13 cellular contexts compared by ENCODE assay signal in genomic region chr6:117771403-117771802, GRCh38.
DNase-seq lines count a peak whose midpoint lies in the region; ATAC-seq and TF ChIP-seq lines count a peak whose summit lies in the region.
"Had no signal": no experiment of that assay in that cellular context is flagged by ENCODE, and none has a peak within 500 bp of the region (broad histone marks: within the 10 kb centered on the region; RNA-seq: fewer than 3 reads in every experiment).

No MANE protein-coding gene starts in this region.

- TF ChIP-seq CTCF in transverse colon (IDR thresholded peaks at IDR 0.05) (no peak), left ventricle myocardium inferior (IDR thresholded peaks at IDR 0.05; ENCODE audit: borderline replicate concordance) (no peak)

- peaks cover 0 to 4% of the 10 kb centered on the region in 2 donors for H3K9me3 Mint-ChIP-seq in activated naive CD4-positive, alpha-beta T cell treated with anti-CD3 and anti-CD28 coated beads, Interleukin-2, amount 50 U/mL, for 72 hours

- ATAC-seq in GM19324 (IDR thresholded peaks at IDR 0.05; ENCODE audit: low FRiP score, unreplicated experiment) = peak; percentile 93
- peak; percentile 95 for ATAC-seq in HG02759 (IDR thresholded peaks at IDR 0.05; ENCODE audit: unreplicated experiment)
- peak; percentile 96 for ATAC-seq in HG03469 (IDR thresholded peaks at IDR 0.05; ENCODE audit: unreplicated experiment)
- ATAC-seq in activated naive CD4-positive, alpha-beta T cell treated with anti-CD3 and anti-CD28 coated beads, Interleukin-2, amount 50 U/mL, for 72 hours = no peak
- ATAC-seq: activated CD8-positive, alpha-beta T cell treated with anti-CD3 and anti-CD28 coated beads for 36 hours had no signal

- no peaks in the 10 kb centered on the region for H3K27me3 ChIP-seq in transverse colon
- H3K27me3 ChIP-seq in left ventricle myocardium inferior (ENCODE audit: low read depth) = no peaks in the 10 kb centered on the region
- H3K27me3 ChIP-seq: upper lobe of left lung had no signal

- intact Hi-C loops in transverse colon (cut with DNase I; ENCODE audit: low total_unique reads) = no loop called here
- intact Hi-C loops in left ventricle myocardium inferior (cut with micrococcal nuclease) = no loop called here
- intact Hi-C loops in cardiac septum (cut with DNase I) = no loop called here

- H3K9me3 ChIP-seq in transverse colon (no peaks in the 10 kb centered on the region), left ventricle myocardium inferior (replicated peaks) (peaks cover 25% of the 10 kb centered on the region)
- H3K9me3 ChIP-seq: upper lobe of left lung had no signal

- peak; percentile 13 for DNase-seq in transverse colon
- DNase-seq in left ventricle myocardium inferior = no peak
- DNase-seq in activated naive CD4-positive, alpha-beta T cell treated with anti-CD3 and anti-CD28 coated beads, Interleukin-2, amount 50 U/mL, for 72 hours (ENCODE audit: low spot score in 2 of 2) = no peak
- no peak for DNase-seq in cardiac septum (ENCODE audit: low spot score)
- no peak for DNase-seq in stimulated activated CD4-positive, alpha-beta T cell treated with anti-CD3 and anti-CD28 coated beads, Interleukin-1b, Interleukin-23, amount 100 ng/mL, for 48 hours
- DNase-seq: activated CD8-positive, alpha-beta T cell treated with anti-CD3 and anti-CD28 coated beads for 36 hours; NCI-H1417 treated with DMSO at 0.1 percent for 48 hours; SHP77; stimulated activated CD4-positive, alpha-beta T cell treated with anti-CD3 and anti-CD28 coated beads, Interleukin-4, amount 100 ng/mL, for 24 hours had no signal

- no peaks in the 10 kb centered on the region for H3K36me3 Mint-ChIP-seq in activated naive CD4-positive, alpha-beta T cell treated with anti-CD3 and anti-CD28 coated beads, Interleukin-2, amount 50 U/mL, for 72 hours

- no peak for TF ChIP-seq POLR2A in transverse colon (IDR thresholded peaks at IDR 0.05)

- H3K4me1 ChIP-seq in transverse colon (no peaks in the 10 kb centered on the region), left ventricle myocardium inferior (no peaks in the 10 kb centered on the region)
- H3K4me1 ChIP-seq: upper lobe of left lung had no signal

- no peak overlapping the region for H3K4me3 ChIP-seq in transverse colon
- H3K4me3 ChIP-seq in left ventricle myocardium inferior = no peak overlapping the region
- H3K4me3 ChIP-seq: upper lobe of left lung had no signal

- WGBS in transverse colon (ENCODE audit: low coverage in 1 of 2), 2 donors = 71 to 81% methylated on average over 1 to 2 of the region's 2 CpGs

- no peak overlapping the region for H3K27ac Mint-ChIP-seq in activated naive CD4-positive, alpha-beta T cell treated with anti-CD3 and anti-CD28 coated beads, Interleukin-2, amount 50 U/mL, for 72 hours
- H3K27ac Mint-ChIP-seq: activated CD8-positive, alpha-beta T cell treated with anti-CD3 and anti-CD28 coated beads for 36 hours had no signal

- H3K27ac ChIP-seq in transverse colon (no peak overlapping the region), left ventricle myocardium inferior (replicated peaks) (no peak overlapping the region)
- H3K27ac ChIP-seq: upper lobe of left lung had no signal

- H3K36me3 ChIP-seq in transverse colon = no peaks in the 10 kb centered on the region
- H3K36me3 ChIP-seq in left ventricle myocardium inferior = no peaks in the 10 kb centered on the region
- H3K36me3 ChIP-seq: upper lobe of left lung had no signal

- in situ Hi-C loops in transverse colon (cut with MboI; ENCODE audit: low pct_ligation_motif_present in 1 of 4, low pct_unique_long_range_greater_than_20kb in 1 of 4, low sequenced_read_pairs in 3 of 4) = no loop called here

- no peak for TF ChIP-seq EP300 in transverse colon (IDR thresholded peaks at IDR 0.05; ENCODE audit: low read depth)

Comparison
In these comparisons a context has a peak if more than half of its experiments do, and no peak if none do; other contexts are left out.
1. ATAC-seq: peak in GM19324 (single experiment), HG02759 (single experiment) and HG03469 (single experiment); none in activated naive CD4-positive, alpha-beta T cell treated with anti-CD3 and anti-CD28 coated beads, Interleukin-2, amount 50 U/mL, for 72 hours (0 of 2).